8 cellular contexts compared by ENCODE assay signal in the genomic region with DNA sequence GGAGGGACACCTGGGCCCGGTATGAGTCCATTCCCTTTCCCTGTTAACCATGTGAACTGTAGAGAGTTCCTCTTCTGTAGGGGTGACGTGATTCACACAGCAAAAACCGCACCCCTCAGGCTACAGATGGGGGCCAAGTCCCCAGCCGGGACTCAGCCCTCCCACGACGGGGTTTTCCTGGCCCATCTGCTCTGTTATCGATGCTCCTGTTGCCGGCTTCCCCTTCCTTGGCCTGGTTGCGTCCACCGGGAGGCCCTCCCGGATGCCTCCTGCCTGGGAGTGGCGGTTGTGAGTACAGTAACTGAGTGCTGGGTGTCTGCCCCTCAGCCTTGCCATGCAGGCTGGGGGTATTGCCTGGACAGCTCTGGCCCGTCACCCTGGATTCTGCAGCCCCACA. TPM values are rescaled to one million over a fixed set of nuclear protein-coding genes. Genes with fewer than 3 reads are reported as not detected.
DNase-seq lines count a peak whose midpoint lies in the region; ATAC-seq and TF ChIP-seq lines count a peak whose summit lies in the region.

No MANE protein-coding gene starts in this region.

- DNase-seq in SKM-1 treated with dmso at 0.1 percent for 144 hours (lab: John Stamatoyannopoulos, UW; ENCODE audit: unreplicated experiment) (peak; percentile 24), SKM-1 (lab: John Stamatoyannopoulos, UW; ENCODE audit: unreplicated experiment) (no peak), SK-N-SH (no peak), chondrocyte (ENCODE audit: low spot score) (no peak), NCI-H1436 (lab: John Stamatoyannopoulos, UW) (no peak)

- H3K9ac ChIP-seq in SK-N-SH (peak overlapping the region; percentile 60; the same call in 1 of the 2 replicates), muscle layer of colon (ENCODE audit: low read length) (no peak overlapping the region)

- no peaks in the 10 kb centered on the region for H3K9me2 ChIP-seq in SK-N-SH

- H3K27me3 Mint-ChIP-seq in chondrocyte (ENCODE audit: low read depth): no peaks in the 10 kb centered on the region
- H3K27me3 Mint-ChIP-seq in stimulated activated naive CD8-positive, alpha-beta T cell treated with anti-CD3 and anti-CD28 coated beads, Interleukin-15, Interleukin-2, amounts not matched to agents 100 ng/mL and 50 ng/mL, for 24 hours: peaks cover 13% of the 10 kb centered on the region

- no peak for TF ChIP-seq RAD21 in SK-N-SH (IDR thresholded peaks at IDR 0.05; ENCODE audit: low read length)

- H4K20me1 ChIP-seq in SK-N-SH (ENCODE audit: insufficient read depth): peaks cover 32% of the 10 kb centered on the region

- H3K27me3 ChIP-seq in SK-N-SH (ENCODE audit: insufficient read depth): no peaks in the 10 kb centered on the region
- peaks cover 0 to 6% of the 10 kb centered on the region in 2 donors for H3K27me3 ChIP-seq in muscle layer of colon (ENCODE audit: control insufficient read depth in 1 of 2, insufficient read depth in 2 of 2, low read length in 2 of 2)

- peak overlapping the region; percentile 78; the same call in 1 of the 2 replicates for H3K4me2 ChIP-seq in SK-N-SH

- TF ChIP-seq EP300 in SK-N-SH (IDR thresholded peaks at IDR 0.05; ENCODE audit: borderline replicate concordance in 1 of 2, low read depth in 1 of 2, low read length in 1 of 2): no peak

- ATAC-seq in HG03025 (IDR thresholded peaks at IDR 0.05; ENCODE audit: low FRiP score, unreplicated experiment): peak; percentile 13

- no peaks in the 10 kb centered on the region for H3K36me3 Mint-ChIP-seq in chondrocyte (ENCODE audit: low read depth)
- H3K36me3 Mint-ChIP-seq in stimulated activated naive CD8-positive, alpha-beta T cell treated with anti-CD3 and anti-CD28 coated beads, Interleukin-15, Interleukin-2, amounts not matched to agents 100 ng/mL and 50 ng/mL, for 24 hours (ENCODE audit: low read depth): no peaks in the 10 kb centered on the region

- H3K9me3 Mint-ChIP-seq in chondrocyte (ENCODE audit: low read depth): no peaks in the 10 kb centered on the region
- no peaks in the 10 kb centered on the region for H3K9me3 Mint-ChIP-seq in stimulated activated naive CD8-positive, alpha-beta T cell treated with anti-CD3 and anti-CD28 coated beads, Interleukin-15, Interleukin-2, amounts not matched to agents 100 ng/mL and 50 ng/mL, for 24 hours

- WGBS in SK-N-SH (ENCODE audit: low lambda C conversion rate): 21% methylated on average over 4 of the region's 13 CpGs

- POLR2A ChIA-PET in SK-N-SH (lab: Yijun Ruan, JAX): no interaction called here

- H3K4me3 ChIP-seq in SK-N-SH (ENCODE audit: low read depth in 2 of 2, low read length in 1 of 2): peak overlapping the region; percentile 48 to 63
- H3K4me3 ChIP-seq in muscle layer of colon (ENCODE audit: low read depth in 1 of 2, low read length in 2 of 2): peak overlapping the region; percentile 47 to 49

- H3K27ac ChIP-seq in SK-N-SH (ENCODE audit: low read depth in 2 of 2, low read length in 1 of 2): no peak overlapping the region; a peak in 1 of 4 replicates
- H3K27ac ChIP-seq in muscle layer of colon (ENCODE audit: low read depth, low read length): no peak overlapping the region

- H3K4me3 Mint-ChIP-seq in chondrocyte (ENCODE audit: unreplicated experiment): peak overlapping the region; percentile 67
- H3K4me3 Mint-ChIP-seq in stimulated activated naive CD8-positive, alpha-beta T cell treated with anti-CD3 and anti-CD28 coated beads, Interleukin-15, Interleukin-2, amounts not matched to agents 100 ng/mL and 50 ng/mL, for 24 hours: peak overlapping the region; percentile 78

- H3K4me1 ChIP-seq in SK-N-SH (ENCODE audit: control insufficient read depth in 1 of 2, insufficient read depth in 2 of 2, low read depth in 1 of 2, low read length in 1 of 2) (peaks cover 10 to 38% of the 10 kb centered on the region in 2 experiments; a peak in 2 of 4 replicates), muscle layer of colon (ENCODE audit: insufficient read depth, low read length) (peaks cover 11% of the 10 kb centered on the region)

- peaks cover 32% of the 10 kb centered on the region for H3K4me1 Mint-ChIP-seq in chondrocyte (ENCODE audit: low read depth)
- peaks cover 25% of the 10 kb centered on the region for H3K4me1 Mint-ChIP-seq in stimulated activated naive CD8-positive, alpha-beta T cell treated with anti-CD3 and anti-CD28 coated beads, Interleukin-15, Interleukin-2, amounts not matched to agents 100 ng/mL and 50 ng/mL, for 24 hours (ENCODE audit: low read depth)

- H3K9me3 ChIP-seq in SK-N-SH (no peaks in the 10 kb centered on the region), muscle layer of colon (ENCODE audit: low read length) (no peaks in the 10 kb centered on the region)

- H3F3A ChIP-seq in SK-N-SH (replicated peaks; ENCODE audit: insufficient read depth): no peaks in the 10 kb centered on the region

- no peaks in the 10 kb centered on the region for H3K36me3 ChIP-seq in SK-N-SH (replicated peaks in 1 of 2; ENCODE audit: control insufficient read depth in 1 of 2, insufficient read depth in 2 of 2, low read length in 1 of 2)
- no peaks in the 10 kb centered on the region for H3K36me3 ChIP-seq in muscle layer of colon (ENCODE audit: insufficient read depth, low read length)

- peak overlapping the region; percentile 85 for H2AFZ ChIP-seq in SK-N-SH (ENCODE audit: low read depth)

- CTCF ChIA-PET in SK-N-SH (lab: Yijun Ruan, JAX): interaction anchor here (0.6 to 11.4 kb wide), 36 partner anchors 10 to 566 kb away, joined by 3 to 163 read pairs (median 4); no protein-coding TSS in a partner anchor

- TF ChIP-seq CTCF in SK-N-SH (IDR thresholded peaks at IDR 0.05) (no peak), chondrocyte (IDR thresholded peaks at IDR 0.05) (no peak)

- peak overlapping the region; percentile 17 for H3K27ac Mint-ChIP-seq in chondrocyte (ENCODE audit: unreplicated experiment)
- H3K27ac Mint-ChIP-seq in stimulated activated naive CD8-positive, alpha-beta T cell treated with anti-CD3 and anti-CD28 coated beads, Interleukin-15, Interleukin-2, amounts not matched to agents 100 ng/mL and 50 ng/mL, for 24 hours: peak overlapping the region; percentile 78

- H3K79me2 ChIP-seq in SK-N-SH (ENCODE audit: insufficient read depth): peaks cover 37% of the 10 kb centered on the region

TF ChIP-seq in SK-N-SH, 30 proteins besides CTCF, POLR2A, EP300 and RAD21:
- TF ChIP-seq, protein P1, sequence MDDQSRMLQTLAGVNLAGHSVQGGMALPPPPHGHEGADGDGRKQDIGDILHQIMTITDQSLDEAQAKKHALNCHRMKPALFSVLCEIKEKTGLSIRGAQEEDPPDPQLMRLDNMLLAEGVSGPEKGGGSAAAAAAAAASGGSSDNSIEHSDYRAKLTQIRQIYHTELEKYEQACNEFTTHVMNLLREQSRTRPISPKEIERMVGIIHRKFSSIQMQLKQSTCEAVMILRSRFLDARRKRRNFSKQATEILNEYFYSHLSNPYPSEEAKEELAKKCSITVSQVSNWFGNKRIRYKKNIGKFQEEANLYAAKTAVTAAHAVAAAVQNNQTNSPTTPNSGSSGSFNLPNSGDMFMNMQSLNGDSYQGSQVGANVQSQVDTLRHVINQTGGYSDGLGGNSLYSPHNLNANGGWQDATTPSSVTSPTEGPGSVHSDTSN (IDR thresholded peaks at IDR 0.05): no peak
- TF ChIP-seq RFX5 (IDR thresholded peaks at IDR 0.05; ENCODE audit: low read length) (no peak), ELF1 (IDR thresholded peaks at IDR 0.05) (no peak), JUND (IDR thresholded peaks at IDR 0.05) (no peak), MXI1 (IDR thresholded peaks at IDR 0.05; ENCODE audit: low read depth, low read length) (no peak)
- TF ChIP-seq, protein P2, sequence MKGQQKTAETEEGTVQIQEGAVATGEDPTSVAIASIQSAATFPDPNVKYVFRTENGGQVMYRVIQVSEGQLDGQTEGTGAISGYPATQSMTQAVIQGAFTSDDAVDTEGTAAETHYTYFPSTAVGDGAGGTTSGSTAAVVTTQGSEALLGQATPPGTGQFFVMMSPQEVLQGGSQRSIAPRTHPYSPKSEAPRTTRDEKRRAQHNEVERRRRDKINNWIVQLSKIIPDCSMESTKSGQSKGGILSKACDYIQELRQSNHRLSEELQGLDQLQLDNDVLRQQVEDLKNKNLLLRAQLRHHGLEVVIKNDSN (IDR thresholded peaks at IDR 0.05; ENCODE audit: borderline replicate concordance, low read depth): no peak

RNA-seq across cellular contexts. Expression of a gene that starts 0.8 kb away (rescaled TPM):
- 48.1 and 48.7 TPM in 2 replicates for polyA plus RNA-seq in SK-N-SH (2012; rRNA removed)
- 13.2 and 23.6 TPM in 2 replicates for polyA plus RNA-seq in SK-N-SH (2012; cell fraction: cytosol; rRNA removed)
- polyA plus RNA-seq in SK-N-SH (2012; cell fraction: nucleus; rRNA removed): 104 and 115 TPM in 2 replicates
- 69.8 to 99.1 TPM (median 98.2 TPM) in 3 replicates for total RNA-seq in chondrocyte
